Comparison of ENCODE assay signal across 10 cellular contexts in genomic region chr6:108945686-108946158, GRCh38.
DNase-seq lines count a peak whose midpoint lies in the region; ATAC-seq and TF ChIP-seq lines count a peak whose summit lies in the region.
"Had no signal": no experiment of that assay in that cellular context is flagged by ENCODE, and none has a peak within 500 bp of the region (broad histone marks: within the 10 kb centered on the region; RNA-seq: fewer than 3 reads in every experiment).

No MANE protein-coding gene starts in this region.

- no peaks in the 10 kb centered on the region for H3K9me3 ChIP-seq in BLaER1

- H3K9me3 Mint-ChIP-seq in endothelial cell (ENCODE audit: unreplicated experiment), result peaks cover 4% of the 10 kb centered on the region

- H3K4me3 ChIP-seq in BLaER1 (no peak overlapping the region), astrocyte of the spinal cord (ENCODE audit: low read depth, low read length) (no peak overlapping the region)

- peaks cover 81% of the 10 kb centered on the region for H3K4me1 ChIP-seq in BLaER1

- in situ Hi-C loops in astrocyte of the spinal cord (cut with HindIII; ENCODE audit: low sequenced_read_pairs), result no loop called here

- H3K36me3 ChIP-seq in BLaER1, result no peaks in the 10 kb centered on the region

- no peak overlapping the region for H3K27ac ChIP-seq in BLaER1

- H3K27ac Mint-ChIP-seq in endothelial cell (ENCODE audit: unreplicated experiment), result no peak overlapping the region
- H3K27ac Mint-ChIP-seq: activated naive CD8-positive, alpha-beta T cell had no signal

- no peak for TF ChIP-seq CTCF in astrocyte of the spinal cord (IDR thresholded peaks at IDR 0.05; ENCODE audit: low read depth, low read length)
- no peak for TF ChIP-seq CTCF in endothelial cell (IDR thresholded peaks at IDR 0.05; ENCODE audit: unreplicated experiment)

- peaks cover 5% of the 10 kb centered on the region for H3K36me3 Mint-ChIP-seq in endothelial cell (ENCODE audit: low read depth, unreplicated experiment)
- H3K36me3 Mint-ChIP-seq: activated naive CD8-positive, alpha-beta T cell had no signal

- ATAC-seq in HG02852 (IDR thresholded peaks at IDR 0.05; ENCODE audit: unreplicated experiment) (no peak), HG03521 (IDR thresholded peaks at IDR 0.05; ENCODE audit: unreplicated experiment) (no peak)

- DNase-seq in astrocyte of the spinal cord (ENCODE audit: low read depth, low spot score), result peak; percentile 86
- DNase-seq in hippocampal formation (lab: John Stamatoyannopoulos, UW), result peak; percentile 39 to 64
- peak; percentile 77 for DNase-seq in putamen (ENCODE audit: low spot score)
- DNase-seq in endothelial cell (ENCODE audit: low spot score), result no peak
- DNase-seq in activated T-cell treated with anti-CD3 and anti-CD28 coated beads, Interleukin-2, amount 50 U/mL, for 48 hours, result no peak
- DNase-seq: Calu3 had no signal

- H4K20me1 ChIP-seq in BLaER1, result no peaks in the 10 kb centered on the region

- peaks cover 7% of the 10 kb centered on the region for H3K27me3 Mint-ChIP-seq in endothelial cell (ENCODE audit: unreplicated experiment)
- H3K27me3 Mint-ChIP-seq: activated naive CD8-positive, alpha-beta T cell had no signal

- H3K27me3 ChIP-seq in BLaER1, result no peaks in the 10 kb centered on the region

- H3K9ac ChIP-seq in BLaER1, result no peak overlapping the region

- H3K4me1 Mint-ChIP-seq in endothelial cell (ENCODE audit: unreplicated experiment), result peaks cover 37% of the 10 kb centered on the region

- peak overlapping the region; percentile 36 for H3K4me2 ChIP-seq in BLaER1

- H3K4me3 Mint-ChIP-seq in endothelial cell (ENCODE audit: unreplicated experiment), result no peak overlapping the region
- H3K4me3 Mint-ChIP-seq: activated naive CD8-positive, alpha-beta T cell had no signal

Comparison
In these comparisons a context has a peak if more than half of its experiments do, and no peak if none do; other contexts are left out.
1. DNase-seq: peak in astrocyte of the spinal cord (single experiment), hippocampal formation (2 of 2) and putamen (single experiment); none in endothelial cell (single experiment) and activated T-cell treated with anti-CD3 and anti-CD28 coated beads, Interleukin-2, amount 50 U/mL, for 48 hours (0 of 2).